9 cellular contexts compared by ENCODE assay signal in genomic region chr10:97685395-97685958, GRCh38. TPM values are rescaled to one million over a fixed set of nuclear protein-coding genes. Genes with fewer than 3 reads are reported as not detected.
A peak's percentile ranks its signal among the peaks of the same experiment; 100 is the strongest.
DNase-seq lines count a peak whose midpoint lies in the region; TF ChIP-seq lines count a peak whose summit lies in the region.
"Had no signal": no experiment of that assay in that cellular context is flagged by ENCODE, and none has a peak within 500 bp of the region (broad histone marks: within the 10 kb centered on the region; RNA-seq: fewer than 3 reads in every experiment).

No MANE protein-coding gene starts in this region.

- H3K4me3 ChIP-seq in HFF-Myc (replicated peaks; ENCODE audit: low read depth, low read length) (peak overlapping the region; percentile 86), colonic mucosa (peak overlapping the region; percentile 51), mesendoderm (ENCODE audit: low read length) (no peak overlapping the region), neuronal stem cell (ENCODE audit: low read length in 2 of 2) (no peak overlapping the region)

- H3K4ac ChIP-seq in mesendoderm (ENCODE audit: low read depth, low read length) (no peak overlapping the region), neuronal stem cell (ENCODE audit: low read length) (no peak overlapping the region)

- H3K79me2 ChIP-seq in mesendoderm (ENCODE audit: control insufficient read depth, insufficient read depth, low read length), result no peaks in the 10 kb centered on the region

- H2BK15ac ChIP-seq in mesendoderm (replicated peaks; ENCODE audit: low read depth) (no peak overlapping the region), neuronal stem cell (ENCODE audit: low read length) (no peak overlapping the region)

- no peak overlapping the region for H2BK12ac ChIP-seq in neuronal stem cell (ENCODE audit: low read length)

- no peak overlapping the region for H4K5ac ChIP-seq in mesendoderm (ENCODE audit: low read length)

- H4K8ac ChIP-seq in mesendoderm (ENCODE audit: low read depth, low read length), result no peak overlapping the region
- no peak overlapping the region for H4K8ac ChIP-seq in neuronal stem cell (ENCODE audit: low read depth, low read length)

- H3K23ac ChIP-seq in mesendoderm (ENCODE audit: low read length) (no peak overlapping the region), neuronal stem cell (ENCODE audit: low read depth, low read length, poor library complexity) (no peak overlapping the region)

- TF ChIP-seq CTCF in HFF-Myc (IDR thresholded peaks at IDR 0.05; ENCODE audit: low read depth, low read length, missing control alignments) (peak; percentile 47), colonic mucosa (IDR thresholded peaks at IDR 0.05) (no peak)

- DNase-seq in ACHN, result peak; percentile 44
- DNase-seq in HFF-Myc (ENCODE audit: extremely low read depth, low read depth), result no peak
- peak; percentile 59 for DNase-seq in colonic mucosa
- peak; percentile 88 for DNase-seq in mesendoderm
- no peak for DNase-seq in NCI-H1930 (lab: John Stamatoyannopoulos, UW)
- DNase-seq in neuronal stem cell (ENCODE audit: low spot score), result no peak
- no peak for DNase-seq in MV-4-11 (lab: John Stamatoyannopoulos, UW)
- no peak for DNase-seq in RPMI8226
- DNase-seq: NCI-H1436 treated with DMSO at 0.1 percent for 48 hours had no signal

- H3K18ac ChIP-seq in mesendoderm (ENCODE audit: low read length) (no peak overlapping the region), neuronal stem cell (ENCODE audit: low read length) (no peak overlapping the region)

- H2AK5ac ChIP-seq in mesendoderm (ENCODE audit: low read length) (no peak overlapping the region), neuronal stem cell (ENCODE audit: low read depth, low read length) (no peak overlapping the region)

- H3K4me2 ChIP-seq in mesendoderm (ENCODE audit: low read length) (no peak overlapping the region), neuronal stem cell (ENCODE audit: insufficient read depth, low read length, poor library complexity, severe bottlenecking) (no peak overlapping the region)

- peak overlapping the region; percentile 86 for H3K27ac ChIP-seq in colonic mucosa
- no peak overlapping the region for H3K27ac ChIP-seq in mesendoderm (ENCODE audit: low read depth, low read length)
- H3K27ac ChIP-seq in neuronal stem cell (replicated peaks; ENCODE audit: low read length), result no peak overlapping the region

- H3K79me1 ChIP-seq in mesendoderm (ENCODE audit: low read length), result no peaks in the 10 kb centered on the region
- no peaks in the 10 kb centered on the region for H3K79me1 ChIP-seq in neuronal stem cell (ENCODE audit: low read depth, low read length)

- H2BK120ac ChIP-seq in mesendoderm (ENCODE audit: low read depth, low read length) (no peak overlapping the region), neuronal stem cell (ENCODE audit: low read depth, low read length) (no peak overlapping the region)

- no CpG with 5 or more reads among the region's 2 CpGs for WGBS in mesendoderm (ENCODE audit: extremely low coverage, insufficient coverage, low lambda C conversion rate)
- no CpG with 5 or more reads among the region's 2 CpGs for WGBS in neuronal stem cell (ENCODE audit: extremely low coverage in 2 of 2, insufficient read length in 2 of 2, insufficient replicate concordance in 1 of 2), 2 donors

- H3K36me3 ChIP-seq in colonic mucosa (no peaks in the 10 kb centered on the region), mesendoderm (ENCODE audit: control insufficient read depth, insufficient read depth, low read length) (no peaks in the 10 kb centered on the region), neuronal stem cell (replicated peaks in 1 of 2; ENCODE audit: control insufficient read depth in 2 of 2, insufficient read depth in 2 of 2, low read length in 2 of 2) (no peaks in the 10 kb centered on the region)

- no peak overlapping the region for H3K14ac ChIP-seq in neuronal stem cell (ENCODE audit: low read length)

- H3K4me1 ChIP-seq in colonic mucosa, result peaks cover 21% of the 10 kb centered on the region
- peaks cover 3% of the 10 kb centered on the region for H3K4me1 ChIP-seq in mesendoderm (ENCODE audit: control insufficient read depth, low read depth, low read length)
- peaks cover 8 to 10% of the 10 kb centered on the region in 2 donors for H3K4me1 ChIP-seq in neuronal stem cell (ENCODE audit: control insufficient read depth in 2 of 2, insufficient read depth in 1 of 2, low read depth in 1 of 2, low read length in 2 of 2)

- no peak overlapping the region for H2BK5ac ChIP-seq in mesendoderm (ENCODE audit: low read length)
- no peak overlapping the region for H2BK5ac ChIP-seq in neuronal stem cell (ENCODE audit: low read length)

- no peak overlapping the region for H2AFZ ChIP-seq in neuronal stem cell (ENCODE audit: low read length)

- no peak overlapping the region for H3K56ac ChIP-seq in mesendoderm (ENCODE audit: low read length)

- in situ Hi-C loops in ACHN (cut with HindIII; ENCODE audit: low pct_ligation_motif_present, low pct_unique_long_range_greater_than_20kb, low sequenced_read_pairs), result no loop called here

- H3K9me3 ChIP-seq in colonic mucosa (no peaks in the 10 kb centered on the region), neuronal stem cell (replicated peaks in 1 of 2; ENCODE audit: control insufficient read depth in 2 of 2, insufficient read depth in 1 of 2, low read depth in 1 of 2, low read length in 2 of 2) (no peaks in the 10 kb centered on the region)

- intact Hi-C loops in colonic mucosa (cut with DNase I), result no loop called here

- H4K91ac ChIP-seq in neuronal stem cell (ENCODE audit: low read depth, low read length, poor library complexity), result no peak overlapping the region

- peak overlapping the region; percentile 88 to 96 for H3K9ac ChIP-seq in colonic mucosa (ENCODE audit: low read depth in 2 of 2, low read length in 2 of 2)
- no peak overlapping the region for H3K9ac ChIP-seq in mesendoderm (ENCODE audit: low read length)
- H3K9ac ChIP-seq in neuronal stem cell (ENCODE audit: low read depth, low read length, poor library complexity), result no peak overlapping the region

- H3K27me3 ChIP-seq in colonic mucosa (no peaks in the 10 kb centered on the region), mesendoderm (ENCODE audit: insufficient read depth, low read length, poor library complexity) (no peaks in the 10 kb centered on the region), neuronal stem cell (ENCODE audit: control insufficient read depth in 3 of 3, insufficient read depth in 3 of 3, low read depth in 1 of 3, low read length in 3 of 3) (no peaks in the 10 kb centered on the region)

RNA-seq across cellular contexts. Expression of gene AVPI1, which starts 1.6 kb away (rescaled TPM):
- total RNA-seq in colonic mucosa, result 10 to 100 TPM; 26.6 to 34.8 TPM
- polyA plus RNA-seq in mesendoderm (2013, experiment 1 of 2), result 3.3 TPM
- 2.9 TPM for polyA plus RNA-seq in mesendoderm (2013, experiment 2 of 2)
- polyA plus RNA-seq in neuronal stem cell (2013, experiment 1 of 2), result 3.1 TPM
- 3.0 TPM for polyA plus RNA-seq in neuronal stem cell (2013, experiment 2 of 2)

RNA-seq across cellular contexts. Expression of gene MARVELD1, which starts 28.1 kb away (rescaled TPM):
- total RNA-seq in colonic mucosa, result 10 to 100 TPM; 25.7 to 31.7 TPM
- 23.5 TPM for polyA plus RNA-seq in mesendoderm (2013, experiment 1 of 2)
- polyA plus RNA-seq in mesendoderm (2013, experiment 2 of 2), result 23.3 TPM
- 34.2 TPM for polyA plus RNA-seq in neuronal stem cell (2013, experiment 1 of 2)
- 32.5 TPM for polyA plus RNA-seq in neuronal stem cell (2013, experiment 2 of 2)

RNA-seq across cellular contexts. Expression of gene PI4K2A, which starts 45.0 kb away (rescaled TPM):
- 10 to 100 TPM; 10.6 to 11.0 TPM for total RNA-seq in colonic mucosa
- polyA plus RNA-seq in mesendoderm (2013, experiment 1 of 2), result 13.6 TPM
- 14.2 TPM for polyA plus RNA-seq in mesendoderm (2013, experiment 2 of 2)
- 16.0 TPM for polyA plus RNA-seq in neuronal stem cell (2013, experiment 1 of 2)
- polyA plus RNA-seq in neuronal stem cell (2013, experiment 2 of 2), result 15.8 TPM

RNA-seq across cellular contexts. Expression of gene ZFYVE27, which starts 51.5 kb away (rescaled TPM):
- total RNA-seq in colonic mucosa, result 10 to 100 TPM; 45.9 to 47.9 TPM
- 9.5 TPM for polyA plus RNA-seq in mesendoderm (2013, experiment 1 of 2)
- polyA plus RNA-seq in mesendoderm (2013, experiment 2 of 2), result 8.5 TPM
- polyA plus RNA-seq in neuronal stem cell (2013, experiment 1 of 2), result 10.4 TPM
- 10.0 TPM for polyA plus RNA-seq in neuronal stem cell (2013, experiment 2 of 2)

RNA-seq across cellular contexts. Expression of gene MORN4, which starts 52.2 kb away (rescaled TPM):
- 1 to 10 TPM; 1.8 to 2.3 TPM for total RNA-seq in colonic mucosa
- 6.9 TPM for polyA plus RNA-seq in mesendoderm (2013, experiment 1 of 2)
- polyA plus RNA-seq in mesendoderm (2013, experiment 2 of 2), result 7.7 TPM
- polyA plus RNA-seq in neuronal stem cell (2013, experiment 1 of 2), result 45.3 TPM
- 47.1 TPM for polyA plus RNA-seq in neuronal stem cell (2013, experiment 2 of 2)

Comparison
In these comparisons a context has a peak if more than half of its experiments do, and no peak if none do; other contexts are left out.
1. DNase-seq: peak in ACHN (single experiment), colonic mucosa (single experiment) and mesendoderm (single experiment); none in HFF-Myc (single experiment), NCI-H1930 (0 of 2), neuronal stem cell (single experiment), MV-4-11 (single experiment) and RPMI8226 (single experiment).
2. H3K4me3 ChIP-seq: peak in HFF-Myc (single experiment) and colonic mucosa (single experiment); none in mesendoderm (single experiment) and neuronal stem cell (0 of 2).
3. H3K9ac ChIP-seq: peak in colonic mucosa (2 of 2); none in mesendoderm (single experiment) and neuronal stem cell (single experiment).